Comparison of ENCODE assay signal across 8 cellular contexts in the genomic region with DNA sequence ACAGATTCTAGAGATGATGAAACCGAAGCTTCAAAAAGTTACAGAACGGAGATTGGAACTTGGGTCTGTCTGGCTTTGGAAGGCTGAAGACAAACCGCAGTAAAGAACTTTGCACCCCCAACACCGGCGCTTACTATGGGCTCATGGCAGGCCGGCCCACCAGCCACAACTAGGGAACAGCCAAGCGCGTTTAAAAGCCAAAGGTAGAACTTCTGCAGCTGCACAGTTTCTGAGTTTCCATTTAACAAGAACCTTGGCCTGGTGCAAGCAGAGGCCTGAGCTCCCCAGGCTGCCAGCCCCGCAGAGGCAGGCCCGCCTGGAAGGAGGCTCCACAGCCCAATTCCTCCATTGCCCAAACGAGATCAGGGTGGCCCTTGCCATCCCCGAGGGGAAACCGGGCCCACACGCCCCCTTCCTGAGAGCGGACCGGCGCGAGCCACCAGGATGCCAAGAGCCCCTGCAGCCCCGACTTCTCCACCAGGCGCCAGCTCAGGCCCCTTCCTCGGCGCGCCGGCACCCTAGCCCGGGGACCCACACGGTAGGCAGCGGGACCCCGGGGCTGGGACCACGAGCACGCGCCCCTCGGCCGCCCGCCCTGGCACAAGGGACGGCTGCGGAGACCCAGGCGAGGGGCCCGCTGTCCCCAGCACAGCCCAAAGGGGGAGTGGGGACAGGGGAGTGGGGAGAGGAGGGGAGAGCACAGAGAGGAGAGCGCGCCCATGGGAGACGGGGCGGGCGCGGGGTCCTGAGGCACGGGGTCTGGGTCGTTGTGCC. TPM values are rescaled to one million over a fixed set of nuclear protein-coding genes. Genes with fewer than 3 reads are reported as not detected.
DNase-seq lines count a peak whose midpoint lies in the region; ATAC-seq and TF ChIP-seq lines count a peak whose summit lies in the region.

No MANE protein-coding gene starts in this region.

- H3K9ac ChIP-seq in SU-DHL-6 (ENCODE audit: low read length), result peak overlapping the region; percentile 97

- H3K9me2 ChIP-seq in SU-DHL-6 (replicated peaks; ENCODE audit: insufficient read depth, low read length), result no peaks in the 10 kb centered on the region

- no peaks in the 10 kb centered on the region for H3K9me3 ChIP-seq in SU-DHL-6 (ENCODE audit: insufficient read depth, low read length)
- H3K9me3 ChIP-seq in ectodermal cell (ENCODE audit: control insufficient read depth, low read length), result no peaks in the 10 kb centered on the region
- no peaks in the 10 kb centered on the region for H3K9me3 ChIP-seq in mesodermal cell (ENCODE audit: control insufficient read depth, low read length)
- H3K9me3 ChIP-seq in uterus, result no peaks in the 10 kb centered on the region

- H3K36me3 ChIP-seq in SU-DHL-6 (ENCODE audit: low read length) (peaks cover 6% of the 10 kb centered on the region; the same call in 1 of the 2 replicates), ectodermal cell (ENCODE audit: control insufficient read depth, insufficient read depth, low read length) (peaks cover 33% of the 10 kb centered on the region), mesodermal cell (ENCODE audit: control insufficient read depth, insufficient read depth, low read length) (peaks cover 73% of the 10 kb centered on the region), uterus (no peaks in the 10 kb centered on the region)

- intact Hi-C loops in uterus (cut with DNase I; ENCODE audit: low total_unique reads), result no loop called here

- H3K4me3 ChIP-seq in SU-DHL-6 (ENCODE audit: insufficient read depth, low read length, poor library complexity, severe bottlenecking) (peak overlapping the region; percentile 89), ectodermal cell (ENCODE audit: insufficient read depth, low read depth, low read length) (peak overlapping the region; percentile 89), mesodermal cell (ENCODE audit: extremely low read depth, insufficient read depth, low read length, poor library complexity, severe bottlenecking) (peak overlapping the region; percentile 96), uterus (peak overlapping the region; percentile 69 to 90)

- peak overlapping the region; percentile 85 for H3K4me2 ChIP-seq in SU-DHL-6 (ENCODE audit: low read depth, low read length, poor library complexity, severe bottlenecking)

- TF ChIP-seq CTCF in SU-DHL-6 (IDR thresholded peaks at IDR 0.05; ENCODE audit: insufficient read depth, low read length, poor library complexity, severe bottlenecking), result no peak
- TF ChIP-seq CTCF in uterus (IDR thresholded peaks at IDR 0.05), result no peak

- H3K27me3 ChIP-seq in SU-DHL-6 (ENCODE audit: low read length) (no peaks in the 10 kb centered on the region), ectodermal cell (ENCODE audit: control insufficient read depth, insufficient read depth, low read length, poor library complexity, severe bottlenecking) (no peaks in the 10 kb centered on the region), uterus (no peaks in the 10 kb centered on the region)

- H2AFZ ChIP-seq in SU-DHL-6 (ENCODE audit: low read depth, low read length, severe bottlenecking), result peak overlapping the region; percentile 41

- no peaks in the 10 kb centered on the region for H4K20me1 ChIP-seq in SU-DHL-6 (ENCODE audit: low read depth, low read length)

- in situ Hi-C loops in ACHN (cut with HindIII; ENCODE audit: low pct_ligation_motif_present, low pct_unique_long_range_greater_than_20kb, low sequenced_read_pairs), result no loop called here

- WGBS in ectodermal cell, 2 experiments, result 5% methylated on average over 46 of the region's 46 CpGs
- 5 to 6% methylated on average over 31 to 44 of the region's 46 CpGs for whole genome bisulfite sequencing in mesodermal cell (ENCODE audit: insufficient coverage in 2 of 2), 2 experiments

- peaks cover 27% of the 10 kb centered on the region for H3F3A ChIP-seq in SU-DHL-6 (ENCODE audit: insufficient read depth)

- no peak for TF ChIP-seq POLR2A in uterus (IDR thresholded peaks at IDR 0.05)

- H3K79me2 ChIP-seq in SU-DHL-6 (ENCODE audit: insufficient read depth, low read length), result peaks cover 55% of the 10 kb centered on the region

- ATAC-seq in GM18873 (IDR thresholded peaks at IDR 0.05; ENCODE audit: low FRiP score, unreplicated experiment) (peak; percentile 12), HG03108 (IDR thresholded peaks at IDR 0.05; ENCODE audit: unreplicated experiment) (peak; percentile 20)

- H3K27ac ChIP-seq in SU-DHL-6 (ENCODE audit: low read depth, low read length), result peak overlapping the region; percentile 39
- peak overlapping the region; percentile 17 for H3K27ac ChIP-seq in ectodermal cell (ENCODE audit: insufficient read depth, low read depth, low read length, poor library complexity, severe bottlenecking)
- peak overlapping the region; percentile 73 for H3K27ac ChIP-seq in mesodermal cell (ENCODE audit: low read depth, low read length, severe bottlenecking)
- peak overlapping the region; percentile 61 to 77 for H3K27ac ChIP-seq in uterus

- peak; percentile 30 for DNase-seq in ACHN
- no peak for DNase-seq in uterus
- DNase-seq in cerebellum (ENCODE audit: low spot score), result no peak

- no peaks in the 10 kb centered on the region for H3K4me1 ChIP-seq in ectodermal cell (ENCODE audit: control insufficient read depth, insufficient read depth, low read length)
- peaks cover 10% of the 10 kb centered on the region for H3K4me1 ChIP-seq in mesodermal cell (ENCODE audit: control insufficient read depth, insufficient read depth, low read length, poor library complexity, severe bottlenecking)
- H3K4me1 ChIP-seq in uterus, result peaks cover 0 to 7% of the 10 kb centered on the region in 2 donors

RNA-seq across cellular contexts. Expression of a gene that starts 0.6 kb away (rescaled TPM):
- polyA plus RNA-seq in ectodermal cell (2013, experiment 1 of 4), result 36.4 TPM
- 32.1 TPM for polyA plus RNA-seq in ectodermal cell (2013, experiment 2 of 4)
- 30.1 TPM for polyA plus RNA-seq in ectodermal cell (2013, experiment 3 of 4)
- polyA plus RNA-seq in ectodermal cell (2013, experiment 4 of 4), result 30.1 TPM
- 35.4 TPM for polyA plus RNA-seq in mesodermal cell (2013, experiment 1 of 2)
- 28.6 TPM for polyA plus RNA-seq in mesodermal cell (2013, experiment 2 of 2)
- total RNA-seq in uterus (10 to 100 TPM; 13.3 to 37.4 (median 33.1) TPM), cerebellum (25.0 TPM)

RNA-seq across cellular contexts. Expression of a gene that starts 9.8 kb away (rescaled TPM):
- 44.9 TPM for polyA plus RNA-seq in ectodermal cell (2013, experiment 1 of 4)
- polyA plus RNA-seq in ectodermal cell (2013, experiment 2 of 4), result 50.6 TPM
- 36.6 TPM for polyA plus RNA-seq in ectodermal cell (2013, experiment 3 of 4)
- 40.7 TPM for polyA plus RNA-seq in ectodermal cell (2013, experiment 4 of 4)
- 24.4 TPM for polyA plus RNA-seq in mesodermal cell (2013, experiment 1 of 2)
- 21.6 TPM for polyA plus RNA-seq in mesodermal cell (2013, experiment 2 of 2)
- total RNA-seq in uterus (10 to 100 TPM in 2 of 4 donors, 1 to 10 TPM in 2; 2.1 to 29.4 (median 12.8) TPM), cerebellum (9.4 TPM)

RNA-seq across cellular contexts. Expression of a gene that starts 9.8 kb away (rescaled TPM):
- 68.8 TPM for polyA plus RNA-seq in ectodermal cell (2013, experiment 1 of 4)
- 64.9 TPM for polyA plus RNA-seq in ectodermal cell (2013, experiment 2 of 4)
- polyA plus RNA-seq in ectodermal cell (2013, experiment 3 of 4), result 60.0 TPM
- 60.3 TPM for polyA plus RNA-seq in ectodermal cell (2013, experiment 4 of 4)
- polyA plus RNA-seq in mesodermal cell (2013, experiment 1 of 2), result 36.8 TPM
- 38.5 TPM for polyA plus RNA-seq in mesodermal cell (2013, experiment 2 of 2)
- total RNA-seq in uterus (10 to 100 TPM in 1 of 4 donors, 1 to 10 TPM in 2, not detected in 1; 2.4 to 13.1 (median 7.6) TPM), cerebellum (11.1 TPM)

Comparison
In these comparisons a context has a peak if more than half of its experiments do, and no peak if none do; other contexts are left out.
1. H3K27ac ChIP-seq: peak in every context shown above with its lines; median percentile 73 in mesodermal cell; 69 in uterus; 39 in SU-DHL-6; 17 in ectodermal cell.